14 cellular contexts compared by ENCODE assay signal in genomic region chr1:55067022-55067781, GRCh38. TPM values are rescaled to one million over a fixed set of nuclear protein-coding genes. Genes with fewer than 3 reads are reported as not detected.
DNase-seq lines count a peak whose midpoint lies in the region; ATAC-seq, FAIRE-seq and TF ChIP-seq lines count a peak whose summit lies in the region.
"Had no signal": no experiment of that assay in that cellular context is flagged by ENCODE, and none has a peak within 500 bp of the region (broad histone marks: within the 10 kb centered on the region; RNA-seq: fewer than 3 reads in every experiment).

No MANE protein-coding gene starts in this region.

- no peak overlapping the region for H3K4me3 Mint-ChIP-seq in activated T-cell treated with anti-CD3 and anti-CD28 coated beads, Interleukin-2, amount 50 U/mL, for 24 hours
- H3K4me3 Mint-ChIP-seq in activated naive CD8-positive, alpha-beta T cell treated with anti-CD3 and anti-CD28 coated beads for 36 hours = no peak overlapping the region
- H3K4me3 Mint-ChIP-seq in CD8-positive, alpha-beta T cell = no peak overlapping the region

- H3K4me1 Mint-ChIP-seq in activated T-cell treated with anti-CD3 and anti-CD28 coated beads, Interleukin-2, amount 50 U/mL, for 24 hours (ENCODE audit: low read depth) = peaks cover 6% of the 10 kb centered on the region
- peaks cover 2% of the 10 kb centered on the region for H3K4me1 Mint-ChIP-seq in activated naive CD8-positive, alpha-beta T cell treated with anti-CD3 and anti-CD28 coated beads for 36 hours
- no peaks in the 10 kb centered on the region for H3K4me1 Mint-ChIP-seq in CD8-positive, alpha-beta T cell (ENCODE audit: low read depth)

- no peak for DNase-seq in activated T-cell treated with anti-CD3 and anti-CD28 coated beads, Interleukin-2, amount 50 U/mL, for 24 hours
- DNase-seq in activated T-cell treated with anti-CD3 and anti-CD28 coated beads for 4 hours (no peak), inferior parietal cortex (ENCODE audit: extremely low spot score) (peak; percentile 86), testis (peak; percentile 38), HTR-8/SVneo (ENCODE audit: insufficient read length, low spot score) (no peak)
- DNase-seq in activated naive CD8-positive, alpha-beta T cell treated with anti-CD3 and anti-CD28 coated beads for 36 hours = no peak
- no peak for DNase-seq in CD8-positive, alpha-beta T cell
- DNase-seq: activated CD4-positive, alpha-beta T cell treated with anti-CD3 and anti-CD28 coated beads, Interleukin-2, amount 50 U/mL, for 48 hours; mesendoderm; transverse colon had no signal

- no peaks in the 10 kb centered on the region for H3K36me3 ChIP-seq in testis (ENCODE audit: low read depth, missing control alignments)
- peaks cover 22% of the 10 kb centered on the region for H3K36me3 ChIP-seq in CD8-positive, alpha-beta T cell (ENCODE audit: insufficient read depth, low read length)

- FAIRE-seq in HTR-8/SVneo (lab: Jason Lieb, UNC) = no peak

- no peaks in the 10 kb centered on the region for H3K9me3 Mint-ChIP-seq in activated T-cell treated with anti-CD3 and anti-CD28 coated beads, Interleukin-2, amount 50 U/mL, for 24 hours
- H3K9me3 Mint-ChIP-seq in activated naive CD8-positive, alpha-beta T cell treated with anti-CD3 and anti-CD28 coated beads for 36 hours = no peaks in the 10 kb centered on the region
- H3K9me3 Mint-ChIP-seq in CD8-positive, alpha-beta T cell = no peaks in the 10 kb centered on the region
- H3K9me3 Mint-ChIP-seq: activated naive CD4-positive, alpha-beta T cell treated with anti-CD3 and anti-CD28 coated beads, Interleukin-2, amount 50 U/mL, for 72 hours had no signal

- intact Hi-C loops in testis (cut with DNase I; ENCODE audit: low total_unique reads) = no loop called here
- intact Hi-C loops in CD8-positive, alpha-beta T cell (cut with DNase I, micrococcal nuclease) = no loop called here

- H3K36me3 Mint-ChIP-seq in activated T-cell treated with anti-CD3 and anti-CD28 coated beads, Interleukin-2, amount 50 U/mL, for 24 hours (ENCODE audit: low read depth) = peaks cover 64% of the 10 kb centered on the region
- peaks cover 42% of the 10 kb centered on the region for H3K36me3 Mint-ChIP-seq in activated naive CD8-positive, alpha-beta T cell treated with anti-CD3 and anti-CD28 coated beads for 36 hours
- peaks cover 62% of the 10 kb centered on the region for H3K36me3 Mint-ChIP-seq in CD8-positive, alpha-beta T cell

- no peaks in the 10 kb centered on the region for H3K27me3 Mint-ChIP-seq in activated T-cell treated with anti-CD3 and anti-CD28 coated beads, Interleukin-2, amount 50 U/mL, for 24 hours
- H3K27me3 Mint-ChIP-seq in activated naive CD8-positive, alpha-beta T cell treated with anti-CD3 and anti-CD28 coated beads for 36 hours = no peaks in the 10 kb centered on the region
- no peaks in the 10 kb centered on the region for H3K27me3 Mint-ChIP-seq in CD8-positive, alpha-beta T cell (ENCODE audit: low read depth)

- no peak overlapping the region for H3K4me3 ChIP-seq in testis
- no peak overlapping the region for H3K4me3 ChIP-seq in CD8-positive, alpha-beta T cell (ENCODE audit: low read depth, low read length)
- H3K4me3 ChIP-seq: transverse colon had no signal

- no peaks in the 10 kb centered on the region for H3K4me1 ChIP-seq in testis
- no peaks in the 10 kb centered on the region for H3K4me1 ChIP-seq in CD8-positive, alpha-beta T cell (ENCODE audit: insufficient read depth, low read length)

- POLR2A ChIA-PET in CD8-positive, alpha-beta T cell (lab: Charles Lee) = no interaction called here

- H3K27ac ChIP-seq in testis = no peak overlapping the region
- H3K27ac ChIP-seq in CD8-positive, alpha-beta T cell (ENCODE audit: low read depth, low read length) = no peak overlapping the region
- H3K27ac ChIP-seq: transverse colon had no signal

- no peak for TF ChIP-seq POLR2A in testis (IDR thresholded peaks at IDR 0.05)

- CTCF ChIA-PET in CD8-positive, alpha-beta T cell (lab: Charles Lee) = no interaction called here

- peak overlapping the region; percentile 35 for H3K27ac Mint-ChIP-seq in activated T-cell treated with anti-CD3 and anti-CD28 coated beads, Interleukin-2, amount 50 U/mL, for 24 hours
- H3K27ac Mint-ChIP-seq in activated naive CD8-positive, alpha-beta T cell treated with anti-CD3 and anti-CD28 coated beads for 36 hours = peak overlapping the region; percentile 72
- no peak overlapping the region for H3K27ac Mint-ChIP-seq in CD8-positive, alpha-beta T cell

- TF ChIP-seq CTCF in testis (IDR thresholded peaks at IDR 0.05) = no peak
- no peak for TF ChIP-seq CTCF in CD8-positive, alpha-beta T cell (IDR thresholded peaks at IDR 0.05)

- no peaks in the 10 kb centered on the region for H3K9me3 ChIP-seq in testis
- H3K9me3 ChIP-seq in CD8-positive, alpha-beta T cell (ENCODE audit: low read length) = no peaks in the 10 kb centered on the region
- H3K9me3 ChIP-seq: transverse colon had no signal

- ATAC-seq in GM19463 (IDR thresholded peaks at IDR 0.05; ENCODE audit: unreplicated experiment) = no peak
- no peak for ATAC-seq in CD8-positive, alpha-beta T cell
- ATAC-seq: activated naive CD4-positive, alpha-beta T cell treated with anti-CD3 and anti-CD28 coated beads, Interleukin-2, amount 50 U/mL, for 72 hours had no signal

- no peaks in the 10 kb centered on the region for H3K27me3 ChIP-seq in testis
- H3K27me3 ChIP-seq in CD8-positive, alpha-beta T cell (ENCODE audit: insufficient read depth, low read length) = no peaks in the 10 kb centered on the region
- H3K27me3 ChIP-seq: transverse colon had no signal

- WGBS in testis, 2 donors = 69 to 83% methylated on average over 17 of the region's 17 CpGs

RNA-seq across cellular contexts. Expression of gene PCSK9, which starts 27.9 kb away (rescaled TPM):
- not detected for total RNA-seq in activated naive CD8-positive, alpha-beta T cell treated with anti-CD3 and anti-CD28 coated beads for 36 hours
- total RNA-seq in testis = 1 to 10 TPM; 1.1 to 1.9 TPM
- 1.3 TPM for polyA plus RNA-seq in testis (ENCODE audit: insufficient read depth, low read depth, low replicate concordance)
- total RNA-seq in CD8-positive, alpha-beta T cell = not detected
- total RNA-seq: activated naive CD4-positive, alpha-beta T cell treated with anti-CD3 and anti-CD28 coated beads, Interleukin-2, amount 50 U/mL, for 72 hours; MCF 10A; T-helper 1 cell treated with Interleukin-12 subunit alpha and Interleukin-12 subunit beta and Interleukin-4 antibody, amounts not matched to agents 30 ng/mL and 1 ng/mL, for 36 hours had no signal

Comparison
In these comparisons a context has a peak if more than half of its experiments do, and no peak if none do; other contexts are left out.
1. DNase-seq: peak in inferior parietal cortex (single experiment) and testis (single experiment); none in activated T-cell treated with anti-CD3 and anti-CD28 coated beads, Interleukin-2, amount 50 U/mL, for 24 hours (single experiment), activated T-cell treated with anti-CD3 and anti-CD28 coated beads for 4 hours (single experiment), activated naive CD8-positive, alpha-beta T cell treated with anti-CD3 and anti-CD28 coated beads for 36 hours (single experiment), CD8-positive, alpha-beta T cell (0 of 7) and HTR-8/SVneo (single experiment).